In the genomic region with DNA sequence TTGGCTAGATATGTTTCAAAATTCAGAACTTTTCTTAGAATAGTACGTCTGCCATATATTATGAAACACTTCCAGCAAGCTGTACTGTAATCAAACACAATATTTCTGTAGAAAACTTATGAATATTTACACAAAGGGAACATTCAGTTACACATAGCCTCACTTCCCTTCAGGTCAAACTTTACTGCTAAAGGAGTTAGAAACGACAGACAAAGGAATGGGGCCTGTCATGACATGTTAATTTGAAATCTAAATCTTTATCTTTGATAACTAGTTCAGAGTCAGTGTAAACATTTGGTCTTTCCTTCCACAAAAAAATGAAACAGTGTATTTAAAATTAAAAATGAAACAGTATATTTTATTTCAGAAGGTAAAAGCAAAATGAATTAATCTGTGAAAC, we compare ENCODE assay signal across 8 cellular contexts. TPM values are rescaled to one million over a fixed set of nuclear protein-coding genes. Genes with fewer than 3 reads are reported as not detected.
A peak's percentile ranks its signal among the peaks of the same experiment; 100 is the strongest.
DNase-seq lines count a peak whose midpoint lies in the region; ATAC-seq, FAIRE-seq and TF ChIP-seq lines count a peak whose summit lies in the region.

No MANE protein-coding gene starts in this region.

- H2AK5ac ChIP-seq in H1 (ENCODE audit: low read depth, low read length) = no peak overlapping the region

- H2BK15ac ChIP-seq in H1 (ENCODE audit: low read length) = no peak overlapping the region

- H3K9me3 ChIP-seq in Caco-2 (no peaks in the 10 kb centered on the region), H1 (ENCODE audit: insufficient read depth in 2 of 2, low read depth in 1 of 2, low read length in 1 of 2) (no peaks in the 10 kb centered on the region), ovary (no peaks in the 10 kb centered on the region)

- H3K4me1 Mint-ChIP-seq in Caco-2 (ENCODE audit: low read depth, unreplicated experiment) = no peaks in the 10 kb centered on the region

- H3K4me1 ChIP-seq in Caco-2 = peaks cover 9% of the 10 kb centered on the region; the same call in 1 of the 2 replicates
- peaks cover 0 to 2% (median 0%) of the 10 kb centered on the region in 4 experiments; a peak in 1 of 7 replicates for H3K4me1 ChIP-seq in H1 (replicated peaks in 1 of 4; ENCODE audit: control insufficient read depth in 3 of 4, insufficient read depth in 4 of 4, low read length in 3 of 4)
- no peaks in the 10 kb centered on the region for H3K4me1 ChIP-seq in ovary (ENCODE audit: insufficient read depth)

- peak overlapping the region; percentile 84 for H3K4me3 Mint-ChIP-seq in Caco-2 (ENCODE audit: unreplicated experiment)

- intact Hi-C loops in Caco-2 (cut with micrococcal nuclease; ENCODE audit: unreplicated experiment) = no loop called here
- intact Hi-C loops in ovary (cut with DNase I) = no loop called here

- H3K4me2 ChIP-seq in H1 (ENCODE audit: insufficient read depth in 1 of 2, low read depth in 2 of 2, low read length in 2 of 2) = peak overlapping the region; percentile 71 to 87

- H4K20me1 ChIP-seq in H1 (replicated peaks in 1 of 2; ENCODE audit: control insufficient read depth in 1 of 2, insufficient read depth in 2 of 2, low read length in 2 of 2) = no peaks in the 10 kb centered on the region

- H2BK20ac ChIP-seq in H1 (ENCODE audit: low read length) = no peak overlapping the region

- TF ChIP-seq CTCF in Caco-2 (IDR thresholded peaks at IDR 0.05; ENCODE audit: insufficient read depth in 1 of 2, low read depth in 1 of 2, low read length in 1 of 2, severe bottlenecking in 1 of 2, unreplicated experiment in 1 of 2) (no peak), H1 (IDR thresholded peaks at IDR 0.05; ENCODE audit: control extremely low read depth in 1 of 3, insufficient read depth in 1 of 3, low read depth in 1 of 3, low read length in 3 of 3) (no peak), ovary (IDR thresholded peaks at IDR 0.05) (no peak)

- H3K23ac ChIP-seq in H1 (ENCODE audit: insufficient read length) = no peak overlapping the region

- FAIRE-seq in H1 (lab: Jason Lieb, UNC) = no peak

- no peak for TF ChIP-seq EP300 in H1 (IDR thresholded peaks at IDR 0.05; ENCODE audit: borderline replicate concordance in 1 of 2, low read depth in 2 of 2, low read length in 2 of 2)
- no peak for TF ChIP-seq EP300 in ovary (IDR thresholded peaks at IDR 0.05)

- H3K14ac ChIP-seq in H1 (ENCODE audit: insufficient read length) = no peak overlapping the region

- no peak overlapping the region for H3K18ac ChIP-seq in H1 (ENCODE audit: extremely low read depth, low read length)

- CTCF ChIA-PET in Caco-2 (lab: Charles Lee) (no interaction called here), H1 (lab: Charles Lee; ENCODE audit: partially characterized antibody) (interaction anchor here (1.5 to 2.4 kb wide), 4 partner anchors 14 to 74 kb away, joined by 3 to 8 read pairs (median 4); no protein-coding TSS in a partner anchor)

- no TSS peak for BruUV-seq in Caco-2 (replicated peaks; lab: Mats Ljungman, UMichigan)

- POLR2A ChIA-PET in Caco-2 (lab: Charles Lee) (no interaction called here), H1 (lab: Charles Lee; ENCODE audit: partially characterized antibody) (no interaction called here)

- no peak overlapping the region for H3K9ac ChIP-seq in H1 (replicated peaks in 1 of 4; ENCODE audit: extremely low read depth in 1 of 4, low read depth in 3 of 4, low read length in 3 of 4)

- no peak overlapping the region for H4K91ac ChIP-seq in H1 (replicated peaks; ENCODE audit: insufficient read length, low read length)

- H3K36me3 ChIP-seq in Caco-2 (ENCODE audit: control insufficient read depth, insufficient read depth, low read length) (no peaks in the 10 kb centered on the region), H1 (ENCODE audit: control insufficient read depth in 2 of 4, insufficient read depth in 4 of 4, low read length in 3 of 4) (peaks cover 0 to 5% (median 2%) of the 10 kb centered on the region in 4 experiments; a peak in 3 of 8 replicates), ovary (no peaks in the 10 kb centered on the region)

- no peaks in the 10 kb centered on the region for H3K27me3 ChIP-seq in Caco-2 (replicated peaks; ENCODE audit: control insufficient read depth, insufficient read depth, low read length)
- H3K27me3 ChIP-seq in H1 (replicated peaks in 1 of 4; ENCODE audit: control insufficient read depth in 3 of 4, extremely low read depth in 1 of 4, insufficient read depth in 3 of 4, low read length in 3 of 4) = peaks cover 0 to 5% (median 0%) of the 10 kb centered on the region in 4 experiments; a peak in 2 of 7 replicates
- no peaks in the 10 kb centered on the region for H3K27me3 ChIP-seq in ovary

- H4K8ac ChIP-seq in H1 (ENCODE audit: extremely low read depth, insufficient read depth, low read length) = no peak overlapping the region

- H2BK12ac ChIP-seq in H1 (ENCODE audit: low read depth, low read length) = no peak overlapping the region

- H3K27ac ChIP-seq in H1 (ENCODE audit: low read depth, low read length) = no peak overlapping the region
- H3K27ac ChIP-seq in ovary = peak overlapping the region in 1 of 2 donors; percentile 86

- no peak overlapping the region for H3K4ac ChIP-seq in H1 (replicated peaks; ENCODE audit: insufficient read length, low read depth, low read length)

- no peak overlapping the region for H2BK120ac ChIP-seq in H1 (replicated peaks; ENCODE audit: low read depth, low read length)

- H3K56ac ChIP-seq in H1 (replicated peaks; ENCODE audit: insufficient read length, low read depth, low read length) = no peak overlapping the region

- H3K79me2 ChIP-seq in H1 (ENCODE audit: control insufficient read depth in 1 of 2, insufficient read depth in 2 of 2, low read length in 2 of 2) = no peaks in the 10 kb centered on the region

- ATAC-seq in HG03460 (IDR thresholded peaks at IDR 0.05; ENCODE audit: unreplicated experiment) = no peak

- no peak overlapping the region for H2BK5ac ChIP-seq in H1 (ENCODE audit: low read depth, low read length)

- no peaks in the 10 kb centered on the region for H3K79me1 ChIP-seq in H1 (ENCODE audit: low read depth, low read length)

- whole genome bisulfite sequencing in H1 (ENCODE audit: extremely low coverage in 1 of 2, insufficient coverage in 1 of 2, insufficient read length in 1 of 2, insufficient replicate concordance in 2 of 2, low coverage in 1 of 2, low lambda C conversion rate in 2 of 2, missing lambda C conversion rate in 1 of 2), 2 experiments = 55% methylated on average over 2 of the region's 2 CpGs; no CpG with 5 or more reads in 1 of the 2 experiments
- WGBS in ovary, 3 donors = 6 to 8% (median 7%) methylated on average over 2 of the region's 2 CpGs

- TF ChIP-seq POLR2A in H1 (IDR thresholded peaks at IDR 0.05; ENCODE audit: control extremely low read depth in 1 of 2, low read depth in 2 of 2, low read length in 2 of 2) (no peak), ovary (IDR thresholded peaks at IDR 0.05) (no peak)

- no peak for DNase-seq in Caco-2
- peak; percentile 59 for DNase-seq in OCI-M1 (lab: John Stamatoyannopoulos, UW)
- no peak for DNase-seq in H1 (ENCODE audit: low read depth in 1 of 2, low spot score in 2 of 2)
- DNase-seq in ovary = no peak
- no peak for DNase-seq in anterior cingulate cortex (lab: John Stamatoyannopoulos, UW)
- DNase-seq in germinal center (ENCODE audit: low spot score) = no peak
- no peak for DNase-seq in activated effector memory CD4-positive, alpha-beta T cell treated with anti-CD3 and anti-CD28 coated beads, Interleukin-2, amount 50 U/mL, for 16 hours

- H3K9me3 Mint-ChIP-seq in Caco-2 (ENCODE audit: unreplicated experiment) = no peaks in the 10 kb centered on the region

- H3K23me2 ChIP-seq in H1 (ENCODE audit: low read depth, low read length) = peaks cover 6% of the 10 kb centered on the region

- H4K5ac ChIP-seq in H1 (ENCODE audit: insufficient read length, low read depth, low read length) = no peak overlapping the region

- TF ChIP-seq RAD21 in H1 (IDR thresholded peaks at IDR 0.05 in 1 of 2, conservative IDR thresholded peaks at IDR 0.05 in 1 of 2; ENCODE audit: low read depth in 2 of 2, low read length in 2 of 2) = no peak

- H3K4me3 ChIP-seq in Caco-2 (ENCODE audit: low read depth, low read length) = peak overlapping the region; percentile 71
- H3K4me3 ChIP-seq in H1 (ENCODE audit: extremely low read depth in 1 of 4, insufficient read depth in 2 of 4, low read depth in 3 of 4, low read length in 4 of 4) = peak overlapping the region; percentile 77 to 84 (median 80)
- H3K4me3 ChIP-seq in ovary = peak overlapping the region; percentile 72

- no peaks in the 10 kb centered on the region for H3K36me3 Mint-ChIP-seq in Caco-2 (ENCODE audit: insufficient read depth, unreplicated experiment)

- no peaks in the 10 kb centered on the region for H3K27me3 Mint-ChIP-seq in Caco-2 (ENCODE audit: insufficient read depth, unreplicated experiment)

- peak overlapping the region; percentile 86; the same call in 1 of the 2 replicates for H2AFZ ChIP-seq in H1 (ENCODE audit: low read length)

- H3K27ac Mint-ChIP-seq in Caco-2 (ENCODE audit: unreplicated experiment) = peak overlapping the region; percentile 80

TF ChIP-seq in H1, 55 proteins besides CTCF, POLR2A, EP300 and RAD21 (continues in another document):
- TF ChIP-seq TAF1 (IDR thresholded peaks at IDR 0.05; ENCODE audit: low read depth, low read length) (no peak), SIN3A (conservative IDR thresholded peaks at IDR 0.05 in 1 of 2, IDR thresholded peaks at IDR 0.05 in 1 of 2; ENCODE audit: low read depth in 1 of 2, low read length in 2 of 2) (no peak), TBP (IDR thresholded peaks at IDR 0.05; ENCODE audit: low read depth, low read length) (no peak), YY1 (IDR thresholded peaks at IDR 0.05; ENCODE audit: low read depth, low read length) (no peak), RFX5 (IDR thresholded peaks at IDR 0.05; ENCODE audit: borderline replicate concordance, low read depth, low read length) (no peak)
- TF ChIP-seq, protein P1, sequence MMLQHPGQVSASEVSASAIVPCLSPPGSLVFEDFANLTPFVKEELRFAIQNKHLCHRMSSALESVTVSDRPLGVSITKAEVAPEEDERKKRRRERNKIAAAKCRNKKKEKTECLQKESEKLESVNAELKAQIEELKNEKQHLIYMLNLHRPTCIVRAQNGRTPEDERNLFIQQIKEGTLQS (IDR thresholded peaks at IDR 0.05; ENCODE audit: insufficient read depth, low read depth, low read length) = no peak

RNA-seq across cellular contexts. Expression of a gene that starts 1.0 kb away (rescaled TPM):
- 15.4 and 16.9 TPM in 2 replicates for total RNA-seq in Caco-2 (2022)
- 5.6 and 6.1 TPM in 2 replicates for total RNA-seq in H1 (2021; fragmentation: NEBNext Ultra II Directional; extraction: Animal tissue kit (Norgen Biotek cat#: 25700))
- polyA plus RNA-seq in H1 (2011; rRNA removed) = 1.3 and 2.2 TPM in 2 replicates
- 3.3 TPM for polyA plus RNA-seq in H1 (2011; cell fraction: cytosol; rRNA removed)
- 1.6 TPM for polyA plus RNA-seq in H1 (2011; cell fraction: nucleus; rRNA removed)
- polyA plus RNA-seq in H1 (2012, experiment 1 of 2) = 2.3 to 6.0 TPM (median 3.1 TPM) in 4 replicates
- polyA plus RNA-seq in H1 (2012, experiment 2 of 2) = 0.20 TPM
- 3.3 TPM for polyA plus RNA-seq in H1 (2013, experiment 1 of 2)
- polyA plus RNA-seq in H1 (2013, experiment 2 of 2) = 3.2 TPM
- 2.0 and 3.5 TPM in 2 replicates for polyA minus RNA-seq in H1 (2011; rRNA and poly(A)+ RNA removed)
- 0.51 TPM for polyA minus RNA-seq in H1 (2011; cell fraction: cytosol; rRNA and poly(A)+ RNA removed)
- 6.4 TPM for polyA minus RNA-seq in H1 (2011; cell fraction: nucleus; rRNA and poly(A)+ RNA removed)
- total RNA-seq in ovary = 10 to 100 TPM; 11.8 to 20.3 (median 16.1) TPM
- polyA plus RNA-seq in ovary = 10 to 100 TPM in 1 of 2 donors, 1 to 10 TPM in 1; 8.0 to 21.8 TPM
